ENCODE assay signal across 13 cellular contexts in the genomic region with DNA sequence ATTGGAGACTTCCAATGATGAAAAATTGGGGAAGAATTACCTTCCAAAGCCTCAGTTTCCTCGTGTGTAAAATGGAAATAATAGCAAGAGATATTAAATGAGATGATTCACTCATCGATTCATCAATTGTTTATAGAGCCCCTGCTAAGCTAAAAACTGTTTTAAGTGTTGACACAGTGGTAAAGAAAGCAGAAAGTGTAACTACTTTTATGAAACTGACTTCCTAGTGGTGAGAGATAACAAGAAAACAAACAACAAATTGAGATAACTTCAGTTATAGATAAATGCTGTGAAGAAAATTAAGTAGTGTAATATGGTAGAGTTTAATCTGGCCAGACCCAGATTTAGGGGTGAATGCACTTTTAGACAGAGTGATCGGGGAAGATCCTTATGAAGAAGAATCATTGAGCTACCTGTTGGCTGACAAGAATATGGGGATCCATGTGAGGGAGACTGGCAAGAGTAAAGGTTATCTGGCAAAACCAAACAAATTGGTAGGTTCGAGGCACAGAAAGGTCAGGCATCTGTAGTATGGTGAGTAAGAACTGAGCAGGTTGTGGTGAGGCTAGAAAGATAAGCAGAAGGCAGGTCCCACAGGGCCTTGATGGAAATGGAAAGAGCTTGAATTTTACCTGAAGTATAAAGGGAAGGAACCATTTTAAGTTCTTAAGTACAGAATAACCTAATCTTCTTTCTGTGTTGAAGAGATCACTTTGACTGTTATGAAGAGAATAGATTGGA. TPM values are rescaled to one million over a fixed set of nuclear protein-coding genes. Genes with fewer than 3 reads are reported as not detected.
DNase-seq lines count a peak whose midpoint lies in the region; ATAC-seq and TF ChIP-seq lines count a peak whose summit lies in the region.
"Had no signal": no experiment of that assay in that cellular context is flagged by ENCODE, and none has a peak within 500 bp of the region (broad histone marks: within the 10 kb centered on the region; RNA-seq: fewer than 3 reads in every experiment).

No MANE protein-coding gene starts in this region.

- H2AFZ ChIP-seq in SU-DHL-6 (ENCODE audit: low read depth, low read length, severe bottlenecking), result no peak overlapping the region

- no peaks in the 10 kb centered on the region for H4K20me1 ChIP-seq in SU-DHL-6 (ENCODE audit: low read depth, low read length)

- peak overlapping the region; percentile 56 to 99 (median 84) for H3K4me3 Mint-ChIP-seq in naive thymus-derived CD8-positive, alpha-beta T cell

- H3K4me2 ChIP-seq in SU-DHL-6 (ENCODE audit: low read depth, low read length, poor library complexity, severe bottlenecking), result peak overlapping the region; percentile 99

- no peaks in the 10 kb centered on the region for H3K9me3 Mint-ChIP-seq in naive thymus-derived CD8-positive, alpha-beta T cell

- no peaks in the 10 kb centered on the region for H3K9me3 ChIP-seq in SU-DHL-6 (ENCODE audit: insufficient read depth, low read length)
- H3K9me3 ChIP-seq: left lung, right atrium auricular region had no signal

- H3K36me3 Mint-ChIP-seq in naive thymus-derived CD8-positive, alpha-beta T cell, result peaks cover 17 to 69% (median 40%) of the 10 kb centered on the region in 3 donors

- H3K27ac Mint-ChIP-seq in naive thymus-derived CD8-positive, alpha-beta T cell, result peak overlapping the region; percentile 83 to 99 (median 94)

- no peaks in the 10 kb centered on the region for H3K27me3 Mint-ChIP-seq in naive thymus-derived CD8-positive, alpha-beta T cell

- POLR2A ChIA-PET in naive thymus-derived CD8-positive, alpha-beta T cell (lab: Charles Lee), result interaction anchor here (0.7 to 3.9 kb wide), 11 partner anchors 9 to 87 kb away, joined by 3 to 48 read pairs (median 5); a partner anchor contains a TSS

- peak overlapping the region; percentile 25 for H3K9ac ChIP-seq in SU-DHL-6 (ENCODE audit: low read length)

- peaks cover 100% of the 10 kb centered on the region for H3K79me2 ChIP-seq in SU-DHL-6 (ENCODE audit: insufficient read depth, low read length)

- H3K4me3 ChIP-seq in SU-DHL-6 (ENCODE audit: insufficient read depth, low read length, poor library complexity, severe bottlenecking) (peak overlapping the region; percentile 24), H7 (ENCODE audit: insufficient read depth, low read depth, low read length) (no peak overlapping the region)
- H3K4me3 ChIP-seq: left lung, right atrium auricular region had no signal

- peak overlapping the region; percentile 100 for H3K27ac ChIP-seq in SU-DHL-6 (ENCODE audit: low read depth, low read length)
- H3K27ac ChIP-seq: 22Rv1, right atrium auricular region had no signal

- DNase-seq in activated CD4-positive, CD25-positive, alpha-beta regulatory T cell treated with anti-CD3 and anti-CD28 coated beads, Interleukin-2, amount 50 U/mL, for 72 hours, result no peak
- DNase-seq in naive thymus-derived CD8-positive, alpha-beta T cell, result no peak
- DNase-seq in MV-4-11 (lab: John Stamatoyannopoulos, UW), result no peak
- no peak for DNase-seq in H7
- no peak for DNase-seq in cerebellar nuclear complex (lab: John Stamatoyannopoulos, UW)
- DNase-seq: left lung, NCI-H2029 had no signal

- ATAC-seq in activated CD4-positive, CD25-positive, alpha-beta regulatory T cell treated with anti-CD3 and anti-CD28 coated beads, Interleukin-2, amount 50 U/mL, for 24 hours, result peak; percentile 73 to 75
- ATAC-seq in HG02763 (IDR thresholded peaks at IDR 0.05; ENCODE audit: unreplicated experiment), result peak; percentile 47
- ATAC-seq in naive thymus-derived CD8-positive, alpha-beta T cell, result peak; percentile 26 to 60
- ATAC-seq: left lung had no signal

- TF ChIP-seq CTCF in SU-DHL-6 (IDR thresholded peaks at IDR 0.05; ENCODE audit: insufficient read depth, low read length, poor library complexity, severe bottlenecking), result no peak

- H3K4me1 Mint-ChIP-seq in naive thymus-derived CD8-positive, alpha-beta T cell, result peaks cover 26 to 86% (median 56%) of the 10 kb centered on the region in 4 donors

- H3K9me2 ChIP-seq in SU-DHL-6 (replicated peaks; ENCODE audit: insufficient read depth, low read length), result no peaks in the 10 kb centered on the region

- H3K36me3 ChIP-seq in SU-DHL-6 (ENCODE audit: low read length) (peaks cover 63% of the 10 kb centered on the region), H7 (replicated peaks; ENCODE audit: control insufficient read depth, insufficient read depth, low read length) (no peaks in the 10 kb centered on the region)
- H3K36me3 ChIP-seq: left lung, right atrium auricular region had no signal

- peaks cover 84% of the 10 kb centered on the region for H3F3A ChIP-seq in SU-DHL-6 (ENCODE audit: insufficient read depth)

- no peaks in the 10 kb centered on the region for H3K27me3 ChIP-seq in SU-DHL-6 (ENCODE audit: low read length)
- no peaks in the 10 kb centered on the region for H3K27me3 ChIP-seq in H7 (ENCODE audit: control insufficient read depth, insufficient read depth, low read length)
- H3K27me3 ChIP-seq: left lung, right atrium auricular region had no signal

RNA-seq across cellular contexts. Expression of a gene that starts 10.9 kb away (rescaled TPM):
- 100 to 1,000 TPM; 906 to 970 TPM for total RNA-seq in naive thymus-derived CD8-positive, alpha-beta T cell
- polyA plus RNA-seq in naive thymus-derived CD8-positive, alpha-beta T cell, result 1,000 to 10,000 TPM in 2 of 3 donors, 100 to 1,000 TPM in 1; 980 to 1,253 (median 1,023) TPM
- total RNA-seq in H7 (2014; rRNA removed; shearing (Covaris generic)), result not detected in 2 replicates
- total RNA-seq: bronchial epithelial cell had no signal

Comparison
In these comparisons a context has a peak if more than half of its experiments do, and no peak if none do; other contexts are left out.
1. RNA of a gene that starts 10.9 kb away (total RNA-seq): 906 to 970 TPM in naive thymus-derived CD8-positive, alpha-beta T cell; not detected in H7; every median in the first group is over 100 times any median in the second.
2. Peak in every context shown above with its lines, with median percentiles within 50 percentile points of each other: ATAC-seq.